Comparison of ENCODE assay signal across 14 cellular contexts in the genomic region with DNA sequence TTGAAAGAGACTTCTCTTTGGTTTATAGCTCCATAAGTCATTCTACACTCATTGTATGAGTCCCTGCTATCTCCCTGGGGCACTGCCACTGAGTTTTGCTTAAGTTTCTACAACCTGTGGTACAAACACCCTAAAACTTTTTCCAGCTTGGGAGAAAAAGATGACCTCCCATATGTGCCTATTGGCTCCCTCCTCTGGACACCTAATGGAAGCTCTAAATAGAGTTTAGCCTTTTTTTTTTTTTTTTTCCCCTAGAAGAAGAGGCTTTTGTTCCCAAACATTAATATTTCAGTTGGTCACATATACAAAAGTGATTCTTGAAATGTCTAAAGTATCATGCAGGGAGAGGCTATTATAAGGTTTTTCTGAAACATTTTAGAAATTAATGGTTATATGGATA.
DNase-seq lines count a peak whose midpoint lies in the region; TF ChIP-seq lines count a peak whose summit lies in the region.
"Had no signal": no experiment of that assay in that cellular context is flagged by ENCODE, and none has a peak within 500 bp of the region (broad histone marks: within the 10 kb centered on the region; RNA-seq: fewer than 3 reads in every experiment).

No MANE protein-coding gene starts in this region.

- H4K20me1 ChIP-seq in hepatocyte (ENCODE audit: insufficient read depth, poor library complexity, severe bottlenecking) = no peaks in the 10 kb centered on the region
- H4K20me1 ChIP-seq: BLaER1 had no signal

- peak; percentile 45 for TF ChIP-seq CTCF in hepatocyte (IDR thresholded peaks at IDR 0.05; ENCODE audit: poor library complexity)

- no peaks in the 10 kb centered on the region for H3K27me3 ChIP-seq in hepatocyte
- H3K27me3 ChIP-seq: BLaER1, vagina had no signal

- in situ Hi-C loops in ACHN (cut with HindIII; ENCODE audit: low pct_ligation_motif_present, low pct_unique_long_range_greater_than_20kb, low sequenced_read_pairs) = no loop called here
- in situ Hi-C loops in SK-MEL-5 (cut with HindIII; ENCODE audit: low pct_unique_long_range_greater_than_20kb, low sequenced_read_pairs) = no loop called here

- no peak overlapping the region for H2AFZ ChIP-seq in hepatocyte

- peak; percentile 57 for DNase-seq in ACHN
- peak; percentile 8 for DNase-seq in HPDE6-E6E7 (ENCODE audit: extremely low spot score)
- peak; percentile 42 for DNase-seq in SK-MEL-5 (ENCODE audit: low read depth, low spot score)
- peak; percentile 11 for DNase-seq in hepatocyte (ENCODE audit: low spot score)
- DNase-seq in hypothalamus (lab: John Stamatoyannopoulos, UW) = no peak
- no peak for DNase-seq in NCI-H2227 (lab: John Stamatoyannopoulos, UW; ENCODE audit: unreplicated experiment)
- DNase-seq in head of caudate nucleus = no peak
- DNase-seq in NOMO-1 treated with dmso at 0.1 percent for 144 hours (lab: John Stamatoyannopoulos, UW; ENCODE audit: unreplicated experiment) = no peak
- DNase-seq: activated B cell treated with CpG ODN at 0.5 μM for 24 hours; activated T-cell treated with anti-CD3 and anti-CD28 coated beads, Interleukin-2, amount 50 U/mL, for 24 hours; erythroblast; NCI-H187 treated with DMSO at 0.1 percent for 48 hours had no signal

- H3K27ac ChIP-seq in hepatocyte = no peak overlapping the region
- H3K27ac ChIP-seq: BLaER1, vagina had no signal

- H3K4me2 ChIP-seq in hepatocyte = no peak overlapping the region
- H3K4me2 ChIP-seq: BLaER1 had no signal

- H3K9me2 ChIP-seq in hepatocyte (replicated peaks; ENCODE audit: insufficient read depth) = no peaks in the 10 kb centered on the region

- H3K4me3 ChIP-seq in hepatocyte = no peak overlapping the region
- H3K4me3 ChIP-seq: BLaER1, vagina had no signal

- no peaks in the 10 kb centered on the region for H3K79me2 ChIP-seq in hepatocyte

- no peaks in the 10 kb centered on the region for H3K4me1 ChIP-seq in hepatocyte (ENCODE audit: insufficient read depth)
- H3K4me1 ChIP-seq: BLaER1, vagina had no signal

- H3K36me3 ChIP-seq in hepatocyte (replicated peaks; ENCODE audit: insufficient read depth, low read depth) = no peaks in the 10 kb centered on the region
- H3K36me3 ChIP-seq: BLaER1, vagina had no signal

- H3K9me3 ChIP-seq in hepatocyte (ENCODE audit: low read depth) = no peaks in the 10 kb centered on the region
- H3K9me3 ChIP-seq: BLaER1, vagina had no signal

- intact Hi-C loops in head of caudate nucleus (cut with DNase I) = no loop called here

Comparison
In these comparisons a context has a peak if more than half of its experiments do, and no peak if none do; other contexts are left out.
1. DNase-seq: peak in ACHN (single experiment), HPDE6-E6E7 (single experiment), SK-MEL-5 (single experiment) and hepatocyte (single experiment); none in hypothalamus (0 of 51), NCI-H2227 (single experiment), head of caudate nucleus (0 of 42) and NOMO-1 treated with dmso at 0.1 percent for 144 hours (single experiment).